ENCODE assay signal across 12 cellular contexts in genomic region chr5:113245427-113246052, GRCh38.
DNase-seq lines count a peak whose midpoint lies in the region; ATAC-seq, FAIRE-seq and TF ChIP-seq lines count a peak whose summit lies in the region.
"Had no signal": no experiment of that assay in that cellular context is flagged by ENCODE, and none has a peak within 500 bp of the region (broad histone marks: within the 10 kb centered on the region; RNA-seq: fewer than 3 reads in every experiment).

No MANE protein-coding gene starts in this region.

- peaks cover 20% of the 10 kb centered on the region for H3K36me3 Mint-ChIP-seq in astrocyte (ENCODE audit: low read depth, unreplicated experiment)
- H3K36me3 Mint-ChIP-seq in activated naive CD4-positive, alpha-beta T cell treated with anti-CD3 and anti-CD28 coated beads, Interleukin-2, amount 10 ng/mL, durations not matched to agents 7 days and 5 days, result no peaks in the 10 kb centered on the region

- ATAC-seq in Right ventricle myocardium inferior, result peak; percentile 32
- ATAC-seq in left cardiac atrium, result no peak

- H3K4me2 ChIP-seq in astrocyte (ENCODE audit: low read length), result no peak overlapping the region

- H3K4me1 Mint-ChIP-seq in astrocyte (ENCODE audit: low read depth, unreplicated experiment), result peaks cover 31% of the 10 kb centered on the region
- H3K4me1 Mint-ChIP-seq in activated naive CD4-positive, alpha-beta T cell treated with anti-CD3 and anti-CD28 coated beads, Interleukin-2, amount 10 ng/mL, durations not matched to agents 7 days and 5 days, result no peaks in the 10 kb centered on the region

- H3K36me3 ChIP-seq in astrocyte (ENCODE audit: insufficient read depth, low read length) (no peaks in the 10 kb centered on the region), mesodermal cell (ENCODE audit: control insufficient read depth, insufficient read depth, low read length) (no peaks in the 10 kb centered on the region), vagina (no peaks in the 10 kb centered on the region)
- H3K36me3 ChIP-seq in effector memory CD4-positive, alpha-beta T cell (ENCODE audit: control insufficient read depth, insufficient read depth, low read length), result no peaks in the 10 kb centered on the region

- no peak for FAIRE-seq in astrocyte (lab: Jason Lieb, UNC)
- FAIRE-seq: frontal cortex had no signal

- no peak for TF ChIP-seq CTCF in astrocyte (IDR thresholded peaks at IDR 0.05; ENCODE audit: insufficient read depth, low read depth, low read length)
- TF ChIP-seq CTCF in vagina (IDR thresholded peaks at IDR 0.05), result no peak

- peaks cover 13% of the 10 kb centered on the region for H3K4me1 ChIP-seq in astrocyte (ENCODE audit: insufficient read depth, low read length)
- H3K4me1 ChIP-seq in mesodermal cell (ENCODE audit: control insufficient read depth, insufficient read depth, low read length, poor library complexity, severe bottlenecking), result peaks cover 17% of the 10 kb centered on the region
- H3K4me1 ChIP-seq in vagina, result peaks cover 59% of the 10 kb centered on the region
- no peaks in the 10 kb centered on the region for H3K4me1 ChIP-seq in effector memory CD4-positive, alpha-beta T cell (ENCODE audit: control insufficient read depth, insufficient read depth, low read length, poor library complexity, severe bottlenecking)

- DNase-seq in Right ventricle myocardium inferior (ENCODE audit: missing footprints) (no peak), left cardiac atrium (no peak), astrocyte (ENCODE audit: low read depth) (no peak), vagina (ENCODE audit: extremely low spot score in 2 of 2) (no peak), DMS 273 treated with DMSO at 0.1 percent for 48 hours (lab: John Stamatoyannopoulos, UW) (no peak)
- DNase-seq in activated naive CD4-positive, alpha-beta T cell treated with anti-CD3 and anti-CD28 coated beads, Interleukin-2, amount 10 ng/mL, durations not matched to agents 7 days and 5 days, result no peak
- DNase-seq in effector memory CD4-positive, alpha-beta T cell, result no peak
- DNase-seq: activated CD4-positive, CD25-positive, alpha-beta regulatory T cell treated with anti-CD3 and anti-CD28 coated beads, Interleukin-2, amount 50 U/mL, for 72 hours; activated gamma-delta T cell had no signal

- H3K27me3 ChIP-seq in astrocyte (ENCODE audit: insufficient read depth, low read length), result no peaks in the 10 kb centered on the region
- no peaks in the 10 kb centered on the region for H3K27me3 ChIP-seq in vagina
- H3K27me3 ChIP-seq in effector memory CD4-positive, alpha-beta T cell (replicated peaks; ENCODE audit: control insufficient read depth, insufficient read depth, low read length, poor library complexity, severe bottlenecking), result no peaks in the 10 kb centered on the region

- H3K9me3 ChIP-seq in astrocyte (ENCODE audit: insufficient read depth, low read depth, low read length), result no peaks in the 10 kb centered on the region
- H3K9me3 ChIP-seq in mesodermal cell (ENCODE audit: control insufficient read depth, low read length), result no peaks in the 10 kb centered on the region
- no peaks in the 10 kb centered on the region for H3K9me3 ChIP-seq in vagina
- no peaks in the 10 kb centered on the region for H3K9me3 ChIP-seq in effector memory CD4-positive, alpha-beta T cell (ENCODE audit: control insufficient read depth, low read length)

- H4K20me1 ChIP-seq in astrocyte (ENCODE audit: insufficient read depth, low read length), result peaks cover 8% of the 10 kb centered on the region

- no peak overlapping the region for H3K27ac Mint-ChIP-seq in astrocyte (ENCODE audit: unreplicated experiment)
- H3K27ac Mint-ChIP-seq in activated naive CD4-positive, alpha-beta T cell treated with anti-CD3 and anti-CD28 coated beads, Interleukin-2, amount 10 ng/mL, durations not matched to agents 7 days and 5 days, result no peak overlapping the region

- H3K4me3 Mint-ChIP-seq in astrocyte (ENCODE audit: unreplicated experiment), result no peak overlapping the region
- no peak overlapping the region for H3K4me3 Mint-ChIP-seq in activated naive CD4-positive, alpha-beta T cell treated with anti-CD3 and anti-CD28 coated beads, Interleukin-2, amount 10 ng/mL, durations not matched to agents 7 days and 5 days

- no peak for TF ChIP-seq POLR2A in vagina (IDR thresholded peaks at IDR 0.05)

- H3K27ac ChIP-seq in astrocyte (ENCODE audit: low read depth, low read length), result peak overlapping the region; percentile 43
- H3K27ac ChIP-seq in mesodermal cell (ENCODE audit: low read depth, low read length, severe bottlenecking), result peak overlapping the region; percentile 66
- H3K27ac ChIP-seq in vagina, result peak overlapping the region; percentile 67
- no peak overlapping the region for H3K27ac ChIP-seq in effector memory CD4-positive, alpha-beta T cell (ENCODE audit: insufficient read depth, low read length, poor library complexity, severe bottlenecking)

- intact Hi-C loops in Right ventricle myocardium inferior (cut with DNase I) (loop anchor here (2.0 kb wide), 1 partner anchor 125 kb away; no protein-coding TSS in a partner anchor), left cardiac atrium (cut with DNase I) (no loop called here), vagina (cut with DNase I) (loop anchor here (5.0 kb wide), 1 partner anchor 703 kb away; no protein-coding TSS in a partner anchor)

- no peaks in the 10 kb centered on the region for H3K27me3 Mint-ChIP-seq in astrocyte (ENCODE audit: low read depth, unreplicated experiment)
- H3K27me3 Mint-ChIP-seq in activated naive CD4-positive, alpha-beta T cell treated with anti-CD3 and anti-CD28 coated beads, Interleukin-2, amount 10 ng/mL, durations not matched to agents 7 days and 5 days, result peaks cover 31% of the 10 kb centered on the region

- 34 to 58% methylated on average over 2 of the region's 2 CpGs for whole genome bisulfite sequencing in mesodermal cell (ENCODE audit: insufficient coverage in 2 of 2), 2 experiments

- H2AFZ ChIP-seq in astrocyte (ENCODE audit: low read depth, low read length), result no peak overlapping the region

- H3K9me3 Mint-ChIP-seq in astrocyte (ENCODE audit: unreplicated experiment), result peaks cover 21% of the 10 kb centered on the region
- H3K9me3 Mint-ChIP-seq in activated naive CD4-positive, alpha-beta T cell treated with anti-CD3 and anti-CD28 coated beads, Interleukin-2, amount 10 ng/mL, durations not matched to agents 7 days and 5 days, result no peaks in the 10 kb centered on the region

- H3K79me2 ChIP-seq in astrocyte (ENCODE audit: insufficient read depth, low read length), result peaks cover 12% of the 10 kb centered on the region

- no peak overlapping the region for H3K9ac ChIP-seq in astrocyte (ENCODE audit: low read length)

- H3K4me3 ChIP-seq in astrocyte (ENCODE audit: insufficient read depth, low read depth, low read length) (no peak overlapping the region), mesodermal cell (ENCODE audit: extremely low read depth, insufficient read depth, low read length, poor library complexity, severe bottlenecking) (no peak overlapping the region), vagina (no peak overlapping the region)
- no peak overlapping the region for H3K4me3 ChIP-seq in effector memory CD4-positive, alpha-beta T cell (ENCODE audit: insufficient read depth, low read depth, low read length, poor library complexity, severe bottlenecking)
- H3K4me3 ChIP-seq: lung had no signal

- CTCF ChIA-PET in activated naive CD4-positive, alpha-beta T cell treated with anti-CD3 and anti-CD28 coated beads, Interleukin-2, amount 10 ng/mL, durations not matched to agents 7 days and 5 days (lab: Charles Lee), result no interaction called here

Comparison
In these comparisons a context has a peak if more than half of its experiments do, and no peak if none do; other contexts are left out.
1. intact Hi-C loops: an anchor here in Right ventricle myocardium inferior (2.0 kb wide) and vagina (5.0 kb wide); none called in left cardiac atrium.